In genomic region chr16:2149630-2150417, GRCh38 we compare ENCODE assay signal across 1 cellular context.
TF ChIP-seq lines count a peak whose summit lies in the region.

No MANE protein-coding gene starts in this region.

TF ChIP-seq in HepG2, 621 proteins besides CTCF, POLR2A, EP300 and RAD21 (continued from another document and continues in another):
- TF ChIP-seq MED8 (CRISPR knock-in tag; IDR thresholded peaks at IDR 0.05; ENCODE audit: insufficient replicate concordance) (peak; percentile 10), ARHGAP35 (CRISPR knock-in tag; IDR thresholded peaks at IDR 0.05; ENCODE audit: borderline replicate concordance) (peak; percentile 53; the same call in 1 of the 2 replicates), ATF7 (IDR thresholded peaks at IDR 0.05) (no peak), ATF7 (CRISPR knock-in tag; IDR thresholded peaks at IDR 0.05) (0 out of 2 replicates have a peak, but pooled peaks have one; percentile 41), ZNF749 (CRISPR knock-in tag; IDR thresholded peaks at IDR 0.05; ENCODE audit: borderline replicate concordance) (no peak), SSRP1 (CRISPR knock-in tag; IDR thresholded peaks at IDR 0.05) (0 out of 2 replicates have a peak, but pooled peaks have one; percentile 12), PATZ1 (CRISPR knock-in tag; IDR thresholded peaks at IDR 0.05) (peak; percentile 13; the same call in 1 of the 2 replicates), ZNF180 (CRISPR knock-in tag; IDR thresholded peaks at IDR 0.05; ENCODE audit: borderline replicate concordance, low read depth) (no peak), PHF8 (CRISPR knock-in tag; IDR thresholded peaks at IDR 0.05) (peak; percentile 10; the same call in 1 of the 2 replicates), ZNF383 (CRISPR knock-in tag; IDR thresholded peaks at IDR 0.05; ENCODE audit: borderline replicate concordance) (no peak), MTA1 (CRISPR knock-in tag; IDR thresholded peaks at IDR 0.05; ENCODE audit: borderline replicate concordance) (peak; percentile 31; the same call in 1 of the 2 replicates), ZNF207 (IDR thresholded peaks at IDR 0.05; ENCODE audit: borderline replicate concordance) (no peak), ZBTB7B (CRISPR knock-in tag; IDR thresholded peaks at IDR 0.05) (no peak), MED1 (CRISPR knock-in tag; IDR thresholded peaks at IDR 0.05) (no peak), ZNF333 (CRISPR knock-in tag; IDR thresholded peaks at IDR 0.05; ENCODE audit: borderline replicate concordance) (no peak), ZNF251 (CRISPR knock-in tag; IDR thresholded peaks at IDR 0.05) (no peak), GATAD1 (CRISPR knock-in tag; IDR thresholded peaks at IDR 0.05) (no peak), GABPA (IDR thresholded peaks at IDR 0.05; ENCODE audit: low read depth, low read length) (peak; percentile 25), GABPA (CRISPR knock-in tag; IDR thresholded peaks at IDR 0.05; ENCODE audit: low read depth) (peak; percentile 49; the same call in 1 of the 2 replicates), KLF11 (CRISPR knock-in tag; IDR thresholded peaks at IDR 0.05) (no peak), POLR2G (IDR thresholded peaks at IDR 0.05; ENCODE audit: low read depth, low read length) (peak; percentile 72; the same call in 1 of the 2 replicates), NCOA2 (CRISPR knock-in tag; IDR thresholded peaks at IDR 0.05) (no peak), THYN1 (CRISPR knock-in tag; IDR thresholded peaks at IDR 0.05; ENCODE audit: borderline replicate concordance, low read depth) (no peak), ZNF10 (CRISPR knock-in tag; IDR thresholded peaks at IDR 0.05; ENCODE audit: borderline replicate concordance, low read depth) (0 out of 2 replicates have a peak, but pooled peaks have one; percentile 40), TOE1 (CRISPR knock-in tag; IDR thresholded peaks at IDR 0.05) (no peak), MYC (CRISPR knock-in tag; IDR thresholded peaks at IDR 0.05; ENCODE audit: borderline replicate concordance) (peak; percentile 63; the same call in 1 of the 2 replicates), SAP130 (CRISPR knock-in tag; IDR thresholded peaks at IDR 0.05; ENCODE audit: low read depth) (0 out of 2 replicates have a peak, but pooled peaks have one; percentile 42), ELF1 (CRISPR knock-in tag; IDR thresholded peaks at IDR 0.05) (peak; percentile 69), JUND (CRISPR knock-in tag; IDR thresholded peaks at IDR 0.05) (no peak), ZNF687 (CRISPR knock-in tag; IDR thresholded peaks at IDR 0.05) (peak; percentile 97), ZNF121 (CRISPR knock-in tag; IDR thresholded peaks at IDR 0.05) (no peak; the same call in 1 of the 2 replicates), TAF15 (IDR thresholded peaks at IDR 0.05; ENCODE audit: low read depth, low read length, poor library complexity, severe bottlenecking) (peak; percentile 23), CCDC6 (CRISPR knock-in tag; IDR thresholded peaks at IDR 0.05) (0 out of 2 replicates have a peak, but pooled peaks have one; percentile 26)
- TF ChIP-seq, protein P1, sequence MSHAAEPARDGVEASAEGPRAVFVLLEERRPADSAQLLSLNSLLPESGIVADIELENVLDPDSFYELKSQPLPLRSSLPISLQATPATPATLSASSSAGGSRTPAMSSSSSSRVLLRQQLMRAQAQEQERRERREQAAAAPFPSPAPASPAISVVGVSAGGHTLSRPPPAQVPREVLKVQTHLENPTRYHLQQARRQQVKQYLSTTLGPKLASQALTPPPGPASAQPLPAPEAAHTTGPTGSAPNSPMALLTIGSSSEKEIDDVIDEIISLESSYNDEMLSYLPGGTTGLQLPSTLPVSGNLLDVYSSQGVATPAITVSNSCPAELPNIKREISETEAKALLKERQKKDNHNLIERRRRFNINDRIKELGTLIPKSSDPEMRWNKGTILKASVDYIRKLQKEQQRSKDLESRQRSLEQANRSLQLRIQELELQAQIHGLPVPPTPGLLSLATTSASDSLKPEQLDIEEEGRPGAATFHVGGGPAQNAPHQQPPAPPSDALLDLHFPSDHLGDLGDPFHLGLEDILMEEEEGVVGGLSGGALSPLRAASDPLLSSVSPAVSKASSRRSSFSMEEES (CRISPR knock-in tag; IDR thresholded peaks at IDR 0.05), result no peak
- TF ChIP-seq, protein P2, sequence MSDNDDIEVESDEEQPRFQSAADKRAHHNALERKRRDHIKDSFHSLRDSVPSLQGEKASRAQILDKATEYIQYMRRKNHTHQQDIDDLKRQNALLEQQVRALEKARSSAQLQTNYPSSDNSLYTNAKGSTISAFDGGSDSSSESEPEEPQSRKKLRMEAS (IDR thresholded peaks at IDR 0.05), result peak; percentile 69
- TF ChIP-seq, protein P3, sequence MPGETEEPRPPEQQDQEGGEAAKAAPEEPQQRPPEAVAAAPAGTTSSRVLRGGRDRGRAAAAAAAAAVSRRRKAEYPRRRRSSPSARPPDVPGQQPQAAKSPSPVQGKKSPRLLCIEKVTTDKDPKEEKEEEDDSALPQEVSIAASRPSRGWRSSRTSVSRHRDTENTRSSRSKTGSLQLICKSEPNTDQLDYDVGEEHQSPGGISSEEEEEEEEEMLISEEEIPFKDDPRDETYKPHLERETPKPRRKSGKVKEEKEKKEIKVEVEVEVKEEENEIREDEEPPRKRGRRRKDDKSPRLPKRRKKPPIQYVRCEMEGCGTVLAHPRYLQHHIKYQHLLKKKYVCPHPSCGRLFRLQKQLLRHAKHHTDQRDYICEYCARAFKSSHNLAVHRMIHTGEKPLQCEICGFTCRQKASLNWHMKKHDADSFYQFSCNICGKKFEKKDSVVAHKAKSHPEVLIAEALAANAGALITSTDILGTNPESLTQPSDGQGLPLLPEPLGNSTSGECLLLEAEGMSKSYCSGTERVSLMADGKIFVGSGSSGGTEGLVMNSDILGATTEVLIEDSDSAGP (CRISPR knock-in tag; IDR thresholded peaks at IDR 0.05; ENCODE audit: borderline replicate concordance), result peak; percentile 48; the same call in 1 of the 2 replicates
- TF ChIP-seq, protein P4, sequence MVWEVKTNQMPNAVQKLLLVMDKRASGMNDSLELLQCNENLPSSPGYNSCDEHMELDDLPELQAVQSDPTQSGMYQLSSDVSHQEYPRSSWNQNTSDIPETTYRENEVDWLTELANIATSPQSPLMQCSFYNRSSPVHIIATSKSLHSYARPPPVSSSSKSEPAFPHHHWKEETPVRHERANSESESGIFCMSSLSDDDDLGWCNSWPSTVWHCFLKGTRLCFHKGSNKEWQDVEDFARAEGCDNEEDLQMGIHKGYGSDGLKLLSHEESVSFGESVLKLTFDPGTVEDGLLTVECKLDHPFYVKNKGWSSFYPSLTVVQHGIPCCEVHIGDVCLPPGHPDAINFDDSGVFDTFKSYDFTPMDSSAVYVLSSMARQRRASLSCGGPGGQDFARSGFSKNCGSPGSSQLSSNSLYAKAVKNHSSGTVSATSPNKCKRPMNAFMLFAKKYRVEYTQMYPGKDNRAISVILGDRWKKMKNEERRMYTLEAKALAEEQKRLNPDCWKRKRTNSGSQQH (CRISPR knock-in tag; IDR thresholded peaks at IDR 0.05; ENCODE audit: low read depth), result no peak
- TF ChIP-seq, protein P5, sequence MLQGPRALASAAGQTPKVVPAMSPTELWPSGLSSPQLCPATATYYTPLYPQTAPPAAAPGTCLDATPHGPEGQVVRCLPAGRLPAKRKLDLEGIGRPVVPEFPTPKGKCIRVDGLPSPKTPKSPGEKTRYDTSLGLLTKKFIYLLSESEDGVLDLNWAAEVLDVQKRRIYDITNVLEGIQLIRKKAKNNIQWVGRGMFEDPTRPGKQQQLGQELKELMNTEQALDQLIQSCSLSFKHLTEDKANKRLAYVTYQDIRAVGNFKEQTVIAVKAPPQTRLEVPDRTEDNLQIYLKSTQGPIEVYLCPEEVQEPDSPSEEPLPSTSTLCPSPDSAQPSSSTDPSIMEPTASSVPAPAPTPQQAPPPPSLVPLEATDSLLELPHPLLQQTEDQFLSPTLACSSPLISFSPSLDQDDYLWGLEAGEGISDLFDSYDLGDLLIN (CRISPR knock-in tag; IDR thresholded peaks at IDR 0.05; ENCODE audit: borderline replicate concordance), result no peak
- TF ChIP-seq, protein P6, sequence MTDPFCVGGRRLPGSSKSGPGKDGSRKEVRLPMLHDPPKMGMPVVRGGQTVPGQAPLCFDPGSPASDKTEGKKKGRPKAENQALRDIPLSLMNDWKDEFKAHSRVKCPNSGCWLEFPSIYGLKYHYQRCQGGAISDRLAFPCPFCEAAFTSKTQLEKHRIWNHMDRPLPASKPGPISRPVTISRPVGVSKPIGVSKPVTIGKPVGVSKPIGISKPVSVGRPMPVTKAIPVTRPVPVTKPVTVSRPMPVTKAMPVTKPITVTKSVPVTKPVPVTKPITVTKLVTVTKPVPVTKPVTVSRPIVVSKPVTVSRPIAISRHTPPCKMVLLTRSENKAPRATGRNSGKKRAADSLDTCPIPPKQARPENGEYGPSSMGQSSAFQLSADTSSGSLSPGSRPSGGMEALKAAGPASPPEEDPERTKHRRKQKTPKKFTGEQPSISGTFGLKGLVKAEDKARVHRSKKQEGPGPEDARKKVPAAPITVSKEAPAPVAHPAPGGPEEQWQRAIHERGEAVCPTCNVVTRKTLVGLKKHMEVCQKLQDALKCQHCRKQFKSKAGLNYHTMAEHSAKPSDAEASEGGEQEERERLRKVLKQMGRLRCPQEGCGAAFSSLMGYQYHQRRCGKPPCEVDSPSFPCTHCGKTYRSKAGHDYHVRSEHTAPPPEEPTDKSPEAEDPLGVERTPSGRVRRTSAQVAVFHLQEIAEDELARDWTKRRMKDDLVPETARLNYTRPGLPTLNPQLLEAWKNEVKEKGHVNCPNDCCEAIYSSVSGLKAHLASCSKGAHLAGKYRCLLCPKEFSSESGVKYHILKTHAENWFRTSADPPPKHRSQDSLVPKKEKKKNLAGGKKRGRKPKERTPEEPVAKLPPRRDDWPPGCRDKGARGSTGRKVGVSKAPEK (CRISPR knock-in tag; IDR thresholded peaks at IDR 0.05; ENCODE audit: borderline replicate concordance), result 0 out of 2 replicates have a peak, but pooled peaks have one; percentile 56
